8 cellular contexts compared by ENCODE assay signal in genomic region chr19:15379083-15379995, GRCh38. TPM values are rescaled to one million over a fixed set of nuclear protein-coding genes. Genes with fewer than 3 reads are reported as not detected.
DNase-seq lines count a peak whose midpoint lies in the region; ATAC-seq lines count a peak whose summit lies in the region.

Gene AKAP8 (minus strand): TSS chr19:15379787. CDS start chr19:15379731, 56 bp downstream.

- peak within 1 kb of the TSS; percentile 87 to 100 (median 98) for H3K27ac Mint-ChIP-seq in IgD-negative memory B cell

- peak; percentile 97 for DNase-seq in DMS114 treated with DMSO at 0.1 percent for 48 hours (lab: John Stamatoyannopoulos, UW; ENCODE audit: unreplicated experiment)
- DNase-seq in OCI-M1 (lab: John Stamatoyannopoulos, UW) = peak; percentile 100
- DNase-seq in activated T-cell treated with anti-CD3 and anti-CD28 coated beads for 24 hours (ENCODE audit: low read depth) = peak; percentile 97
- peak; percentile 97 for DNase-seq in epidermal melanocyte (ENCODE audit: insufficient read length, low spot score)
- DNase-seq in middle frontal gyrus (ENCODE audit: extremely low spot score, low spot score) = peak; percentile 97
- peak; percentile 94 to 97 for DNase-seq in stimulated activated CD8-positive, alpha-beta memory T cell treated with anti-CD3 and anti-CD28 coated beads, Interleukin-2, amount 100 ng/mL, for 1 hour (ENCODE audit: low read depth in 2 of 2)

- peak within 1 kb of the TSS; percentile 89 to 99 (median 98) for H3K4me3 Mint-ChIP-seq in IgD-negative memory B cell

- H3K27me3 Mint-ChIP-seq in IgD-negative memory B cell = no peaks in the 10 kb centered on the region

- H3K4me1 Mint-ChIP-seq in IgD-negative memory B cell = peaks cover 31 to 39% (median 33%) of the 10 kb centered on the region in 3 donors

- H3K9me3 Mint-ChIP-seq in IgD-negative memory B cell = no peaks in the 10 kb centered on the region

- peak; percentile 83 for ATAC-seq in GM21576 (IDR thresholded peaks at IDR 0.05; ENCODE audit: unreplicated experiment)

- no peaks in the 10 kb centered on the region for H3K36me3 Mint-ChIP-seq in IgD-negative memory B cell

RNA-seq across cellular contexts. Expression of gene AKAP8, which starts in this region (rescaled TPM):
- 22.8 TPM for polyA plus RNA-seq in IgD-negative memory B cell

Comparison
In these comparisons a context has a peak if more than half of its experiments do, and no peak if none do; other contexts are left out.
1. Peak in every context shown above with its lines: DNase-seq and ATAC-seq.